ENCODE assay signal across 11 cellular contexts in the genomic region with DNA sequence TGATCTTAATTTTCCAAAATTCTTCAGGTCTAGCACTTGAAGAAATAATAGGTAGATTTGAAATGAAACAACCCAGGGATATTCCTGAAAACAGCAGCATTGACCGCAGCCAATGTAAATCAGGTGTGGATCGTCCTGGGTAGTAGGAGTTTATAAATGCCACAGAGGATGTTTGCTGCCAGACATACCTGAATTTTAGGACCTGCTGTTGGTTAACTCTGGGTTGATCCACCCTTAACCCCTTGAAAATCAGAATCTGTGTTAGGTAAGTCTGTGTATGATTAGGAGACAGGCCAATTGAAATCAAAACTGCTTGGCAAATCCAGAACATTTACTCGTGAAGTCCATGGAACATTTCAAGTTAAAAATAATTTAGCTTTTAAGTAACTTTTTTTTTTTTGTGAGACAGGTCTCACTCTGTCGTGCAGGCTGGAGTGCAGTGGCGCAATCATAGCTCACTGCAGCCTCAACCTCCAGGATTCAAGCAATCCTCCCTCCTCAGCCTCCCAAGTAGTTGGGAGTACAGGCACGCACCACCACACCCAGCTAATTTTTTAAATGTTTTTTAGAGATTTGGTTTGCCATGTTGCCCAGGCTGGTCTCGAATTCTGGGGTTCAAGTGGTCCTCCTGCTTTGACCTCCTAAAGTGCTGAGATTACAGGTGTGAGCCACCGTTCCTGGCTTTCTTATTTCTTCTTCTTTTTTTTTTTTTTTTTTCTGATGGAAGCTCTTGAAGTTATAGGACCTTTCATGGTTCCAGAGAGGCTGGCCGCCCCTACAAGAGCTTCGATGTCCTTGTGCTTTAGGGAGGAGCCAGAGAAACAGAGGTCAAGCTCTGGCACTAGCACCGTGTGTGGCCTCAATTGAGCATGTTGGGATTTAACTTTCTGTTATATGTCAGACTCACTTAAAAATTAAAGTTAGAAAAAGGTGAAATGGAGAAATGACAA. TPM values are rescaled to one million over a fixed set of nuclear protein-coding genes. Genes with fewer than 3 reads are reported as not detected.
A peak's percentile ranks its signal among the peaks of the same experiment; 100 is the strongest.
DNase-seq lines count a peak whose midpoint lies in the region; ATAC-seq, FAIRE-seq and TF ChIP-seq lines count a peak whose summit lies in the region.
"Had no signal": no experiment of that assay in that cellular context is flagged by ENCODE, and none has a peak within 500 bp of the region (broad histone marks: within the 10 kb centered on the region; RNA-seq: fewer than 3 reads in every experiment).

No MANE protein-coding gene starts in this region.

- peak overlapping the region; percentile 98 for H3K4me3 ChIP-seq in adipocyte (ENCODE audit: low read length)
- peak overlapping the region; percentile 100 for H3K4me3 ChIP-seq in lower lobe of right lung
- peak overlapping the region; percentile 74 to 100 for H3K4me3 ChIP-seq in tibial artery
- no peak overlapping the region for H3K4me3 ChIP-seq in body of pancreas

- H3K36me3 Mint-ChIP-seq in activated T-cell treated with anti-CD3 and anti-CD28 coated beads, Interleukin-2, amount 50 U/mL, for 4 hours (ENCODE audit: insufficient read depth) = peaks cover 7% of the 10 kb centered on the region

- TF ChIP-seq CTCF in lower lobe of right lung (IDR thresholded peaks at IDR 0.05) (no peak), tibial artery (IDR thresholded peaks at IDR 0.05) (no peak), body of pancreas (IDR thresholded peaks at IDR 0.05) (no peak)

- no peaks in the 10 kb centered on the region for H3K9me3 Mint-ChIP-seq in activated T-cell treated with anti-CD3 and anti-CD28 coated beads, Interleukin-2, amount 50 U/mL, for 4 hours
- H3K9me3 Mint-ChIP-seq: stimulated activated effector memory CD8-positive, alpha-beta T cell treated with anti-CD3 and anti-CD28 coated beads, Interleukin-12 subunit alpha, Interleukin-12 subunit beta, amount 100 ng/mL, for 72 hours had no signal

- no peaks in the 10 kb centered on the region for H3K27me3 Mint-ChIP-seq in activated T-cell treated with anti-CD3 and anti-CD28 coated beads, Interleukin-2, amount 50 U/mL, for 4 hours (ENCODE audit: low read depth)

- H3K9me3 ChIP-seq in adipocyte (ENCODE audit: control insufficient read depth, low read length) = no peaks in the 10 kb centered on the region
- H3K9me3 ChIP-seq in lower lobe of right lung = no peaks in the 10 kb centered on the region
- H3K9me3 ChIP-seq in tibial artery = no peaks in the 10 kb centered on the region
- H3K9me3 ChIP-seq in body of pancreas = no peaks in the 10 kb centered on the region

- H3K4me1 Mint-ChIP-seq in activated T-cell treated with anti-CD3 and anti-CD28 coated beads, Interleukin-2, amount 50 U/mL, for 4 hours (ENCODE audit: low read depth) = peaks cover 47% of the 10 kb centered on the region

- intact Hi-C loops in lower lobe of right lung (cut with DNase I) (no loop called here), tibial artery (cut with DNase I; ENCODE audit: low total_unique reads) (loop anchor here (5.0 kb wide), 1 partner anchor 45 kb away; no protein-coding TSS in a partner anchor), body of pancreas (cut with DNase I) (no loop called here)

- ATAC-seq in activated T-cell treated with anti-CD3 and anti-CD28 coated beads, Interleukin-2, amount 50 U/mL, for 4 hours = no peak
- no peak for ATAC-seq in lower lobe of right lung
- no peak for ATAC-seq in body of pancreas
- ATAC-seq: stimulated activated effector memory CD8-positive, alpha-beta T cell treated with anti-CD3 and anti-CD28 coated beads, Interleukin-12 subunit alpha, Interleukin-12 subunit beta, amount 100 ng/mL, for 72 hours had no signal

- no peak for TF ChIP-seq POLR2A in body of pancreas (IDR thresholded peaks at IDR 0.05)

- no peak for DNase-seq in activated T-cell treated with anti-CD3 and anti-CD28 coated beads, Interleukin-2, amount 50 U/mL, for 4 hours
- no peak for DNase-seq in activated T-cell treated with anti-CD3 and anti-CD28 coated beads, Interleukin-2, amount 50 U/mL, for 1 hour
- DNase-seq in adipocyte (ENCODE audit: low read depth) (no peak), lower lobe of right lung (no peak), tibial artery (no peak), AG08396 (ENCODE audit: low spot score) (no peak), body of pancreas (no peak), frontal cortex (ENCODE audit: low spot score in 2 of 2) (no peak)
- DNase-seq: GDM1, NCI-H526 treated with DMSO at 0.1 percent for 48 hours had no signal

- peaks cover 19% of the 10 kb centered on the region for H3K36me3 ChIP-seq in adipocyte (ENCODE audit: control insufficient read depth, insufficient read depth, low read length, severe bottlenecking)
- H3K36me3 ChIP-seq in lower lobe of right lung = no peaks in the 10 kb centered on the region
- H3K36me3 ChIP-seq in tibial artery = no peaks in the 10 kb centered on the region
- no peaks in the 10 kb centered on the region for H3K36me3 ChIP-seq in body of pancreas (replicated peaks in 1 of 2; ENCODE audit: insufficient read depth in 1 of 2, low read depth in 2 of 2)

- peak overlapping the region; percentile 99 for H3K9ac ChIP-seq in adipocyte (ENCODE audit: low read length)

- FAIRE-seq in frontal cortex (lab: Jason Lieb, UNC) = no peak

- H3K27me3 ChIP-seq in adipocyte (replicated peaks; ENCODE audit: control insufficient read depth, insufficient read depth, low read length) (no peaks in the 10 kb centered on the region), lower lobe of right lung (ENCODE audit: low read depth) (no peaks in the 10 kb centered on the region), tibial artery (no peaks in the 10 kb centered on the region), body of pancreas (no peaks in the 10 kb centered on the region)

- H3K4me1 ChIP-seq in adipocyte (ENCODE audit: control insufficient read depth, insufficient read depth, low read length) = peaks cover 53% of the 10 kb centered on the region
- H3K4me1 ChIP-seq in lower lobe of right lung = peaks cover 54% of the 10 kb centered on the region
- peaks cover 0 to 45% (median 19%) of the 10 kb centered on the region in 4 donors for H3K4me1 ChIP-seq in tibial artery
- H3K4me1 ChIP-seq in body of pancreas = peaks cover 31% of the 10 kb centered on the region

- H3K27ac ChIP-seq in lower lobe of right lung = no peak overlapping the region
- peak overlapping the region; percentile 84 to 95 for H3K27ac ChIP-seq in tibial artery
- H3K27ac ChIP-seq in body of pancreas = peak overlapping the region in 2 of 4 donors; percentile 82 to 88

- H3K4me3 Mint-ChIP-seq in activated T-cell treated with anti-CD3 and anti-CD28 coated beads, Interleukin-2, amount 50 U/mL, for 4 hours = peak overlapping the region; percentile 86

- 76 to 79% methylated on average over 11 of the region's 11 CpGs for WGBS in body of pancreas, 2 donors

RNA-seq across cellular contexts. Expression of a gene that starts 2.0 kb away (rescaled TPM):
- 10 to 100 TPM; 40.8 to 63.6 (median 57.7) TPM for total RNA-seq in activated T-cell treated with anti-CD3 and anti-CD28 coated beads, Interleukin-2, amount 50 U/mL, for 4 hours
- 244 TPM for total RNA-seq in lower lobe of right lung
- total RNA-seq in body of pancreas = 100 to 1,000 TPM in 1 of 2 donors, 10 to 100 TPM in 1; 54.2 to 118 TPM
- 67.3 TPM for total RNA-seq in frontal cortex

RNA-seq across cellular contexts. Expression of a gene that starts 38.1 kb away (rescaled TPM):
- total RNA-seq in activated T-cell treated with anti-CD3 and anti-CD28 coated beads, Interleukin-2, amount 50 U/mL, for 4 hours = 10 to 100 TPM; 28.0 to 35.5 (median 33.3) TPM
- total RNA-seq in lower lobe of right lung (72.5 TPM), body of pancreas (10 to 100 TPM; 18.7 to 41.2 TPM), frontal cortex (34.2 TPM)

Comparison
In these comparisons a context has a peak if more than half of its experiments do, and no peak if none do; other contexts are left out.
1. H3K4me3 ChIP-seq: peak in adipocyte (single experiment), lower lobe of right lung (single experiment) and tibial artery (2 of 2); none in body of pancreas (0 of 2).